1 cellular context compared by ENCODE assay signal in genomic region chr14:90184571-90185266, GRCh38.
TF ChIP-seq lines count a peak whose summit lies in the region.

No MANE protein-coding gene starts in this region.

TF ChIP-seq in GM23338, 12 proteins besides CTCF, POLR2A, EP300 and RAD21 (continued from another document):
- TF ChIP-seq ZNF462 (CRISPR knock-in tag; IDR thresholded peaks at IDR 0.05) = no peak
